In genomic region chr4:187157380-187157958, GRCh38 we compare ENCODE assay signal across 15 cellular contexts.
DNase-seq lines count a peak whose midpoint lies in the region; ATAC-seq and TF ChIP-seq lines count a peak whose summit lies in the region.
"Had no signal": no experiment of that assay in that cellular context is flagged by ENCODE, and none has a peak within 500 bp of the region (broad histone marks: within the 10 kb centered on the region; RNA-seq: fewer than 3 reads in every experiment).

No MANE protein-coding gene starts in this region.

- H3K9me3 Mint-ChIP-seq in GM23338 (peaks cover 17% of the 10 kb centered on the region), neural progenitor cell (peaks cover 12% of the 10 kb centered on the region), endothelial cell (ENCODE audit: unreplicated experiment) (no peaks in the 10 kb centered on the region)

- H3K36me3 Mint-ChIP-seq in GM23338 (ENCODE audit: low read depth): peaks cover 5% of the 10 kb centered on the region; the same call in 2 of the 3 replicates
- H3K36me3 Mint-ChIP-seq in neural progenitor cell: no peaks in the 10 kb centered on the region
- peaks cover 4% of the 10 kb centered on the region for H3K36me3 Mint-ChIP-seq in endothelial cell (ENCODE audit: low read depth, unreplicated experiment)
- H3K36me3 Mint-ChIP-seq: CD4-positive, alpha-beta memory T cell had no signal

- peaks cover 3% of the 10 kb centered on the region for H3K27me3 Mint-ChIP-seq in GM23338 (ENCODE audit: insufficient read depth, low read depth, poor library complexity)
- H3K27me3 Mint-ChIP-seq in neural progenitor cell (ENCODE audit: insufficient read depth, low read depth): no peaks in the 10 kb centered on the region
- H3K27me3 Mint-ChIP-seq in endothelial cell (ENCODE audit: unreplicated experiment): peaks cover 1% of the 10 kb centered on the region
- H3K27me3 Mint-ChIP-seq: CD4-positive, alpha-beta memory T cell had no signal

- H3K9me2 ChIP-seq in GM23338 (ENCODE audit: insufficient read depth): no peaks in the 10 kb centered on the region

- no peak overlapping the region for H3K27ac ChIP-seq in GM23338 (ENCODE audit: low read depth)
- H3K27ac ChIP-seq in neural progenitor cell: no peak overlapping the region
- H3K27ac ChIP-seq: GM23248 had no signal

- H3K4me2 ChIP-seq in GM23338 (no peak overlapping the region), neural progenitor cell (no peak overlapping the region)

- H3K79me2 ChIP-seq in GM23338 (replicated peaks; ENCODE audit: insufficient read depth) (no peaks in the 10 kb centered on the region), neural progenitor cell (ENCODE audit: low read depth) (no peaks in the 10 kb centered on the region)

- H3K36me3 ChIP-seq in GM23338 (ENCODE audit: insufficient read depth): no peaks in the 10 kb centered on the region
- peaks cover 4% of the 10 kb centered on the region for H3K36me3 ChIP-seq in neural progenitor cell

- H3K4me1 ChIP-seq in GM23338 (ENCODE audit: insufficient read depth) (no peaks in the 10 kb centered on the region), neural progenitor cell (no peaks in the 10 kb centered on the region)

- H4K20me1 ChIP-seq in GM23338 (replicated peaks; ENCODE audit: insufficient read depth) (no peaks in the 10 kb centered on the region), neural progenitor cell (ENCODE audit: low read depth) (no peaks in the 10 kb centered on the region)

- no peak overlapping the region for H3K9ac ChIP-seq in neural progenitor cell
- H3K9ac ChIP-seq: GM23248 had no signal

- no peak overlapping the region for H3K4me3 Mint-ChIP-seq in GM23338
- H3K4me3 Mint-ChIP-seq in neural progenitor cell: no peak overlapping the region
- H3K4me3 Mint-ChIP-seq in endothelial cell (ENCODE audit: unreplicated experiment): no peak overlapping the region
- H3K4me3 Mint-ChIP-seq: CD4-positive, alpha-beta memory T cell; H9 had no signal

- no peaks in the 10 kb centered on the region for H3K9me3 ChIP-seq in neural progenitor cell (ENCODE audit: low read depth)

- H3K27me3 ChIP-seq in GM23338 (ENCODE audit: insufficient read depth): no peaks in the 10 kb centered on the region
- H3K27me3 ChIP-seq in neural progenitor cell: no peaks in the 10 kb centered on the region

- no peak for TF ChIP-seq CTCF in GM23338 (conservative IDR thresholded peaks at IDR 0.05; ENCODE audit: low read depth in 2 of 2)
- no peak for TF ChIP-seq CTCF in neural progenitor cell (IDR thresholded peaks at IDR 0.05)
- TF ChIP-seq CTCF in endothelial cell (IDR thresholded peaks at IDR 0.05; ENCODE audit: unreplicated experiment): no peak

- no peaks in the 10 kb centered on the region for H3K4me1 Mint-ChIP-seq in GM23338
- H3K4me1 Mint-ChIP-seq in neural progenitor cell: peaks cover 11% of the 10 kb centered on the region
- H3K4me1 Mint-ChIP-seq in endothelial cell (ENCODE audit: unreplicated experiment): no peaks in the 10 kb centered on the region
- H3K4me1 Mint-ChIP-seq: CD4-positive, alpha-beta memory T cell; H9 had no signal

- no peaks in the 10 kb centered on the region for H3F3A ChIP-seq in GM23338 (replicated peaks; ENCODE audit: low read depth)
- no peaks in the 10 kb centered on the region for H3F3A ChIP-seq in neural progenitor cell (ENCODE audit: low read depth)

- H3K27ac Mint-ChIP-seq in GM23338 (no peak overlapping the region), neural progenitor cell (no peak overlapping the region), endothelial cell (ENCODE audit: unreplicated experiment) (no peak overlapping the region)
- H3K27ac Mint-ChIP-seq: CD4-positive, alpha-beta memory T cell; H9 had no signal

- peak overlapping the region; percentile 66 for H2AFZ ChIP-seq in GM23338
- peak overlapping the region; percentile 19 for H2AFZ ChIP-seq in neural progenitor cell (replicated peaks)
- H2AFZ ChIP-seq: GM23248 had no signal

- no peak for ATAC-seq in GM23338
- ATAC-seq: HCT116 had no signal

- no peak for DNase-seq in GM23338 (ENCODE audit: low spot score)
- DNase-seq in RPMI8226: peak; percentile 46
- DNase-seq in neural progenitor cell (ENCODE audit: low spot score): no peak
- no peak for DNase-seq in stimulated activated CD4-positive, alpha-beta T cell treated with anti-CD3 and anti-CD28 coated beads, Interleukin-2, amount 100 ng/mL, for 48 hours
- DNase-seq in NCI-H1930 (lab: John Stamatoyannopoulos, UW): no peak
- DNase-seq in endothelial cell (ENCODE audit: low spot score): no peak
- DNase-seq: C1 segment of cervical spinal cord; Calu3; CD4-positive, alpha-beta memory T cell; COR-L47; DMS53; DMS79 treated with DMSO at 0.1 percent for 48 hours; GM23248; H9 had no signal

- H3K4me3 ChIP-seq in GM23338 (no peak overlapping the region), neural progenitor cell (no peak overlapping the region)
- H3K4me3 ChIP-seq: GM23248 had no signal

TF ChIP-seq in GM23338, 12 proteins besides CTCF, POLR2A, EP300 and RAD21 (continues in another document):
- TF ChIP-seq ZNF114 (CRISPR knock-in tag; IDR thresholded peaks at IDR 0.05) (no peak), ZNF331 (CRISPR knock-in tag; IDR thresholded peaks at IDR 0.05; ENCODE audit: low read depth) (no peak), CREB1 (CRISPR knock-in tag; IDR thresholded peaks at IDR 0.05; ENCODE audit: low read depth) (no peak), STAT1 (IDR thresholded peaks at IDR 0.05; ENCODE audit: unreplicated experiment) (no peak), POLR2AphosphoS5 (IDR thresholded peaks at IDR 0.05; ENCODE audit: low read depth) (no peak)
- TF ChIP-seq, protein P1, sequence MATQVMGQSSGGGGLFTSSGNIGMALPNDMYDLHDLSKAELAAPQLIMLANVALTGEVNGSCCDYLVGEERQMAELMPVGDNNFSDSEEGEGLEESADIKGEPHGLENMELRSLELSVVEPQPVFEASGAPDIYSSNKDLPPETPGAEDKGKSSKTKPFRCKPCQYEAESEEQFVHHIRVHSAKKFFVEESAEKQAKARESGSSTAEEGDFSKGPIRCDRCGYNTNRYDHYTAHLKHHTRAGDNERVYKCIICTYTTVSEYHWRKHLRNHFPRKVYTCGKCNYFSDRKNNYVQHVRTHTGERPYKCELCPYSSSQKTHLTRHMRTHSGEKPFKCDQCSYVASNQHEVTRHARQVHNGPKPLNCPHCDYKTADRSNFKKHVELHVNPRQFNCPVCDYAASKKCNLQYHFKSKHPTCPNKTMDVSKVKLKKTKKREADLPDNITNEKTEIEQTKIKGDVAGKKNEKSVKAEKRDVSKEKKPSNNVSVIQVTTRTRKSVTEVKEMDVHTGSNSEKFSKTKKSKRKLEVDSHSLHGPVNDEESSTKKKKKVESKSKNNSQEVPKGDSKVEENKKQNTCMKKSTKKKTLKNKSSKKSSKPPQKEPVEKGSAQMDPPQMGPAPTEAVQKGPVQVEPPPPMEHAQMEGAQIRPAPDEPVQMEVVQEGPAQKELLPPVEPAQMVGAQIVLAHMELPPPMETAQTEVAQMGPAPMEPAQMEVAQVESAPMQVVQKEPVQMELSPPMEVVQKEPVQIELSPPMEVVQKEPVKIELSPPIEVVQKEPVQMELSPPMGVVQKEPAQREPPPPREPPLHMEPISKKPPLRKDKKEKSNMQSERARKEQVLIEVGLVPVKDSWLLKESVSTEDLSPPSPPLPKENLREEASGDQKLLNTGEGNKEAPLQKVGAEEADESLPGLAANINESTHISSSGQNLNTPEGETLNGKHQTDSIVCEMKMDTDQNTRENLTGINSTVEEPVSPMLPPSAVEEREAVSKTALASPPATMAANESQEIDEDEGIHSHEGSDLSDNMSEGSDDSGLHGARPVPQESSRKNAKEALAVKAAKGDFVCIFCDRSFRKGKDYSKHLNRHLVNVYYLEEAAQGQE (IDR thresholded peaks at IDR 0.05; ENCODE audit: unreplicated experiment): no peak
